Comparison of ENCODE assay signal across 32 cellular contexts in genomic region chr5:128318691-128319090, GRCh38.
"Had no signal": no experiment of that assay in that cellular context is flagged by ENCODE, and none has a peak within 500 bp of the region (broad histone marks: within the 10 kb centered on the region; RNA-seq: fewer than 3 reads in every experiment).

No MANE protein-coding gene starts in this region.

- DNase-seq: activated B cell treated with CpG ODN at 0.5 μM for 24 hours; activated CD4-positive, alpha-beta T cell treated with anti-CD3 and anti-CD28 coated beads for 48 hours; activated CD4-positive, alpha-beta T cell treated with anti-CD3 and anti-CD28 coated beads, Interleukin-2, amount 50 U/mL, for 1 hour; activated CD4-positive, alpha-beta T cell treated with anti-CD3 and anti-CD28 coated beads, Interleukin-2, amount 50 U/mL, for 48 hours; activated CD8-positive, alpha-beta memory T cell treated with anti-CD3 and anti-CD28 coated beads for 24 hours; activated CD8-positive, alpha-beta T cell treated with anti-CD3 and anti-CD28 coated beads for 36 hours; activated effector memory CD4-positive, alpha-beta T cell treated with Interleukin-2 at 50 U/mL for 16 hours; activated gamma-delta T cell treated with Interleukin-2 at 50 U/mL for 16 hours; activated naive CD4-positive, alpha-beta T cell treated with Interleukin-2 at 50 U/mL for 16 hours; activated naive CD8-positive, alpha-beta T cell treated with anti-CD3 and anti-CD28 coated beads for 36 hours; activated naive CD8-positive, alpha-beta T cell treated with anti-CD3 and anti-CD28 coated beads, Interleukin-2, amount 50 U/mL, for 24 hours; activated T-cell treated with anti-CD3 and anti-CD28 coated beads, Interleukin-2, amount 50 U/mL, for 4 hours; adrenal gland; amygdala; aorta; body of pancreas; caudate nucleus; cortex of kidney; dermis blood vessel endothelial cell; effector CD4-positive, alpha-beta T cell; effector memory CD8-positive, alpha-beta T cell; foreskin fibroblast; gastrocnemius medialis; glutamatergic neuron; heart right ventricle; T-helper 1 cell; T-helper 17 cell; T1000; WERI-Rb-1 had no signal

- ATAC-seq: activated CD4-positive, CD25-positive, alpha-beta regulatory T cell treated with anti-CD3 and anti-CD28 coated beads, Interleukin-2, amount 50 U/mL, for 24 hours; activated CD8-positive, alpha-beta T cell treated with anti-CD3 and anti-CD28 coated beads for 36 hours; activated naive CD8-positive, alpha-beta T cell treated with anti-CD3 and anti-CD28 coated beads, Interleukin-2, amount 50 U/mL, for 24 hours; activated T-cell treated with anti-CD3 and anti-CD28 coated beads, Interleukin-2, amount 50 U/mL, for 4 hours; activated T-helper 17 cell treated with anti-CD3 and anti-CD28 coated beads, Interleukin-2, amount 50 U/mL, for 72 hours; body of pancreas; effector memory CD8-positive, alpha-beta T cell; esophagus mucosa; gastrocnemius medialis; heart right ventricle; T-helper 17 cell had no signal

- H3K27me3 ChIP-seq: adrenal gland, body of pancreas, gastrocnemius medialis, heart right ventricle had no signal

- H3K27ac ChIP-seq: adrenal gland, body of pancreas, gastrocnemius medialis, heart right ventricle, WERI-Rb-1 had no signal

- H3K36me3 ChIP-seq: adrenal gland, gastrocnemius medialis, heart right ventricle, WERI-Rb-1 had no signal

- H3K4me1 ChIP-seq: adrenal gland, body of pancreas, gastrocnemius medialis, heart right ventricle had no signal

- H3K4me3 ChIP-seq: adrenal gland, body of pancreas, gastrocnemius medialis, heart right ventricle had no signal
